ENCODE assay signal across 1 cellular context in the genomic region with DNA sequence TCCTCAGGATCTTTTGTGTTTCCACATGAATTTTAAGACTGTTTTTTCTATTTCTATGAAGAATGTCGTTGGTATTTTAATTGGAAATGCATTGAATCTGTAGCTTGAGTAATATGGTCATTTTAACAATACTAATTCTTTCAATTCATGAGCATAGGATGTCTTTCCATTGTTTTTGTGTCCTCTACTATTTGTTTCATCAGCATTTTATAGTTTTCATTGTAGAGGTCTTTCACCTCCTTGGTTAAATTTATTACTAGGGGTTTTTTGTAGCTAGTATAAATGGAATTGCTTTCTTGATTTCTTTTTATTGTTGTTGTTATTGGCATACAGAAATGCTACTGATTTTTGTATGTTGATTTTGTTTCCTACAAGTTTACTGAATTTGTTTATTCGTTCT.
TF ChIP-seq lines count a peak whose summit lies in the region.

No MANE protein-coding gene starts in this region.

TF ChIP-seq in K562, 482 proteins besides CTCF, POLR2A, EP300 and RAD21:
- TF ChIP-seq C11orf30 (IDR thresholded peaks at IDR 0.05; ENCODE audit: low read depth): peak; percentile 51; the same call in 1 of the 2 replicates
- TF ChIP-seq, protein P1, sequence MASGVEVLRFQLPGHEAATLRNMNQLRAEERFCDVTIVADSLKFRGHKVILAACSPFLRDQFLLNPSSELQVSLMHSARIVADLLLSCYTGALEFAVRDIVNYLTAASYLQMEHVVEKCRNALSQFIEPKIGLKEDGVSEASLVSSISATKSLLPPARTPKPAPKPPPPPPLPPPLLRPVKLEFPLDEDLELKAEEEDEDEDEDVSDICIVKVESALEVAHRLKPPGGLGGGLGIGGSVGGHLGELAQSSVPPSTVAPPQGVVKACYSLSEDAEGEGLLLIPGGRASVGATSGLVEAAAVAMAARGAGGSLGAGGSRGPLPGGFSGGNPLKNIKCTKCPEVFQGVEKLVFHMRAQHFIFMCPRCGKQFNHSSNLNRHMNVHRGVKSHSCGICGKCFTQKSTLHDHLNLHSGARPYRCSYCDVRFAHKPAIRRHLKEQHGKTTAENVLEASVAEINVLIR (CRISPR knock-in tag; IDR thresholded peaks at IDR 0.05): no peak
- peak; percentile 83 for TF ChIP-seq ZNF316 (IDR thresholded peaks at IDR 0.05)
- TF ChIP-seq PHB (CRISPR knock-in tag; IDR thresholded peaks at IDR 0.05): no peak
